ENCODE assay signal across 19 cellular contexts in genomic region chr22:22318723-22319465, GRCh38.
"Had no signal": no experiment of that assay in that cellular context is flagged by ENCODE, and none has a peak within 500 bp of the region (broad histone marks: within the 10 kb centered on the region; RNA-seq: fewer than 3 reads in every experiment).

No MANE protein-coding gene starts in this region.

- H3K27ac Mint-ChIP-seq: activated T-helper 17 cell treated with anti-CD3 and anti-CD28 coated beads, Interleukin-2, amount 50 U/mL, for 72 hours; brain; dendritic cell treated with granulocyte-macrophage colony-stimulating factor and Interleukin-4, amounts not matched to agents 40 ng/mL and 50 ng/mL, for 4 days; mesothelial cell of epicardium; nephron had no signal

- ATAC-seq: activated naive CD4-positive, alpha-beta T cell treated with anti-CD3 and anti-CD28 coated beads, Interleukin-2, amount 50 U/mL, for 72 hours; activated T-helper 17 cell treated with anti-CD3 and anti-CD28 coated beads, Interleukin-2, amount 50 U/mL, for 72 hours; foreskin keratinocyte; left lung; pancreas; right cardiac atrium had no signal

- DNase-seq: activated CD4-positive, alpha-beta T cell treated with anti-CD3 and anti-CD28 coated beads for 1 hour; activated CD4-positive, alpha-beta T cell treated with anti-CD3 and anti-CD28 coated beads, Interleukin-2, amount 50 U/mL, for 1 hour; activated T-cell treated with anti-CD3 and anti-CD28 coated beads, Interleukin-2, amount 50 U/mL, for 1 hour; aorta; effector CD4-positive, alpha-beta T cell; foreskin keratinocyte; left lung; pancreas; right cardiac atrium; stimulated activated CD4-positive, alpha-beta T cell treated with anti-CD3 and anti-CD28 coated beads, Interleukin-12 subunit alpha, Interleukin-12 subunit beta, amount 100 ng/mL, for 4 hours; stimulated activated CD4-positive, alpha-beta T cell treated with anti-CD3 and anti-CD28 coated beads, Interleukin-4, amount 100 ng/mL, for 4 hours; stomach; WERI-Rb-1 had no signal

- H3K4me3 Mint-ChIP-seq: activated T-helper 17 cell treated with anti-CD3 and anti-CD28 coated beads, Interleukin-2, amount 50 U/mL, for 72 hours; brain; dendritic cell treated with granulocyte-macrophage colony-stimulating factor and Interleukin-4, amounts not matched to agents 40 ng/mL and 50 ng/mL, for 4 days; mesothelial cell of epicardium; nephron had no signal

- H3K4me1 Mint-ChIP-seq: activated T-helper 17 cell treated with anti-CD3 and anti-CD28 coated beads, Interleukin-2, amount 50 U/mL, for 72 hours; brain; mesothelial cell of epicardium; nephron had no signal

- H3K27me3 Mint-ChIP-seq: activated T-helper 17 cell treated with anti-CD3 and anti-CD28 coated beads, Interleukin-2, amount 50 U/mL, for 72 hours; brain; dendritic cell treated with granulocyte-macrophage colony-stimulating factor and Interleukin-4, amounts not matched to agents 40 ng/mL and 50 ng/mL, for 4 days had no signal

- H3K9me3 Mint-ChIP-seq: activated naive CD4-positive, alpha-beta T cell treated with anti-CD3 and anti-CD28 coated beads, Interleukin-2, amount 50 U/mL, for 72 hours; activated T-helper 17 cell treated with anti-CD3 and anti-CD28 coated beads, Interleukin-2, amount 50 U/mL, for 72 hours; brain; dendritic cell treated with granulocyte-macrophage colony-stimulating factor and Interleukin-4, amounts not matched to agents 40 ng/mL and 50 ng/mL, for 4 days; mesothelial cell of epicardium; nephron had no signal
